Comparison of ENCODE assay signal across 9 cellular contexts in the genomic region with DNA sequence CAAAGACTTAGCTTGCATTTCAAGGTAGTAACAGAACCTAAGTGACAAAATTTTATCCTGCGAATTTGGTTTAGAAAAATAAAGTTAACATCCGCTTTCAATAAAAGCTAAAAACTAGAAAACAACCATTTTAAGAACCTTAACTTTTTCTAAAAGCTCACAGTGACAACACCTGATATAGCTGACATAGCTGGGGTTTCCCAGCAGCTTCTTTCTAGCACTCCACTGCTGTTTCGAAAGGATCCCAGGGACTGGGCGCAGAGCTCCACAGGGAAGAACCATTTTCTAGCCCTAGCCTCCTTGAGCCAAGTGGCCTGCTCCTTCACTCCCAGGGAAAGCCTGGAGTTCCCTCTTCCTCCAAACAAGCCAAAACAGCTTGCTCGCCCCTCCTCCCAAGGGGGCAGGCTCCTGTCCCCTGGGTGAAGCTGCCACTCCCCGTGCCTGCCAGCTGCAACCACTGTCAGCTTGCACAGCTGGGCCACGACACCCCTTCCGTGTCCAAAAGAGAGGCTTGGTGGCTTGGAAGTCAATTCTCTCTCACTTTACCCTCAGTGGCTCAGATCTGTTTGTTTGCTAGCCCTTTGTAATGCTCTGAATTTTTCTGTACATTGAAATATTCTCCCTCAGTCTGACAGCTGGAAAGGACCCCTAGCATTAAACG. TPM values are rescaled to one million over a fixed set of nuclear protein-coding genes. Genes with fewer than 3 reads are reported as not detected.
DNase-seq lines count a peak whose midpoint lies in the region; ATAC-seq and TF ChIP-seq lines count a peak whose summit lies in the region.
"Had no signal": no experiment of that assay in that cellular context is flagged by ENCODE, and none has a peak within 500 bp of the region (broad histone marks: within the 10 kb centered on the region; RNA-seq: fewer than 3 reads in every experiment).

No MANE protein-coding gene starts in this region.

- no peaks in the 10 kb centered on the region for H3K27me3 Mint-ChIP-seq in activated naive CD8-positive, alpha-beta T cell
- H3K27me3 Mint-ChIP-seq in HFFc6 (ENCODE audit: insufficient read depth): peaks cover 5% of the 10 kb centered on the region

- DNase-seq in Right ventricle myocardium inferior (ENCODE audit: missing footprints) (peak; percentile 70), cardiac septum (ENCODE audit: low spot score) (no peak), lower lobe of right lung (peak; percentile 67), vagina (ENCODE audit: extremely low spot score in 2 of 2) (no peak), A172 (ENCODE audit: low spot score) (no peak), HFFc6 (no peak), NCI-H1694 treated with DMSO at 0.1 percent for 48 hours (lab: John Stamatoyannopoulos, UW) (no peak)
- DNase-seq: amniotic stem cell had no signal

- TF ChIP-seq POLR2A in vagina (IDR thresholded peaks at IDR 0.05): no peak

- intact Hi-C loops in Right ventricle myocardium inferior (cut with DNase I) (loop anchor here (10.0 kb wide), 1 partner anchor 253 kb away; the partner anchor contains the start of gene LGALS3BP), cardiac septum (cut with DNase I) (no loop called here), lower lobe of right lung (cut with DNase I) (no loop called here), vagina (cut with DNase I) (no loop called here)

- H3K27ac Mint-ChIP-seq in activated naive CD8-positive, alpha-beta T cell: peak overlapping the region; percentile 85
- no peak overlapping the region for H3K27ac Mint-ChIP-seq in HFFc6

- ATAC-seq in Right ventricle myocardium inferior: peak; percentile 35
- peak; percentile 42 to 47 for ATAC-seq in lower lobe of right lung

- H3K27me3 ChIP-seq in lower lobe of right lung (ENCODE audit: low read depth) (no peaks in the 10 kb centered on the region), vagina (no peaks in the 10 kb centered on the region)

- TF ChIP-seq CTCF in lower lobe of right lung (IDR thresholded peaks at IDR 0.05) (no peak), vagina (IDR thresholded peaks at IDR 0.05) (no peak), HFFc6 (IDR thresholded peaks at IDR 0.05) (no peak)

- H3K36me3 Mint-ChIP-seq in activated naive CD8-positive, alpha-beta T cell: no peaks in the 10 kb centered on the region
- no peaks in the 10 kb centered on the region for H3K36me3 Mint-ChIP-seq in HFFc6 (ENCODE audit: low read depth)

- H3K27ac ChIP-seq in lower lobe of right lung: peak overlapping the region; percentile 7
- H3K27ac ChIP-seq in vagina: peak overlapping the region; percentile 61

- H3K4me1 Mint-ChIP-seq in activated naive CD8-positive, alpha-beta T cell (ENCODE audit: low read depth): peaks cover 92% of the 10 kb centered on the region
- peaks cover 48% of the 10 kb centered on the region for H3K4me1 Mint-ChIP-seq in HFFc6 (ENCODE audit: low read depth)

- peaks cover 87% of the 10 kb centered on the region for H3K4me1 ChIP-seq in lower lobe of right lung
- peaks cover 55% of the 10 kb centered on the region for H3K4me1 ChIP-seq in vagina

- no peaks in the 10 kb centered on the region for H3K9me3 Mint-ChIP-seq in activated naive CD8-positive, alpha-beta T cell (ENCODE audit: low read depth)
- no peaks in the 10 kb centered on the region for H3K9me3 Mint-ChIP-seq in HFFc6

- no peaks in the 10 kb centered on the region for H3K9me3 ChIP-seq in lower lobe of right lung
- no peaks in the 10 kb centered on the region for H3K9me3 ChIP-seq in vagina

- H3K4me3 ChIP-seq in lower lobe of right lung (peak overlapping the region; percentile 14), vagina (no peak overlapping the region)

- peaks cover 9% of the 10 kb centered on the region for H3K36me3 ChIP-seq in lower lobe of right lung
- H3K36me3 ChIP-seq in vagina: no peaks in the 10 kb centered on the region

- H3K4me3 Mint-ChIP-seq in activated naive CD8-positive, alpha-beta T cell: peak overlapping the region; percentile 39
- H3K4me3 Mint-ChIP-seq in HFFc6: no peak overlapping the region

RNA-seq across cellular contexts. Expression of gene CYTH1, which starts 59.8 kb away (rescaled TPM):
- total RNA-seq in Right ventricle myocardium inferior: 34.0 TPM
- total RNA-seq in cardiac septum: 29.4 TPM
- total RNA-seq in lower lobe of right lung: 110 TPM
- total RNA-seq in vagina: 62.9 TPM
- total RNA-seq in A172 (2014; rRNA removed; shearing (Covaris generic)): 25.5 and 43.3 TPM in 2 replicates
- 10 to 100 TPM in 4 of 6 experiments, 1 to 10 TPM in 2; 7.7 to 15.3 (median 10.9) TPM for total RNA-seq in HFFc6 (2021; fragmentation: NEBNext Ultra II Directional; extraction: Animal tissue kit (Norgen Biotek cat#: 25700))

Comparison
In these comparisons a context has a peak if more than half of its experiments do, and no peak if none do; other contexts are left out.
1. DNase-seq: peak in Right ventricle myocardium inferior (single experiment) and lower lobe of right lung (single experiment); none in cardiac septum (single experiment), vagina (0 of 2), A172 (single experiment), HFFc6 (single experiment) and NCI-H1694 treated with DMSO at 0.1 percent for 48 hours (single experiment).